ENCODE assay signal across 20 cellular contexts in the genomic region with DNA sequence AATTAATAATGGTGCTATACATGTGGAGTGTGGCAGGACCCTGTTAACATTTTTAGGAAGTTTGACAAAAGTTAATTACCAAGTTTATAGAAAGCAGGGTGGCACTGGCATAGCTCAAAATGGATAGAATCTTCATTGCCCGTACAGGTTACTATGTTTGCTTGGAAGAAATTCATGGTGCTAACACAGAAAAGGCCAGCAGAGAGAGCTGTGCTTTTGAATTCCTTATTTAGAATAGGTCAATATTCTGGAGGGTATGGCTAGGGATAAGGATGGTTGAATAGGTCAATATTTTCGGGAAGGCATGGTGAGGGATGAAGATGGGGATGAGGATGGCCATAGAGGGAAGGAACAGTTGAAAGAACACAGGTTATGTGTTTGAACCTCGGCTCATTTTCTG.
DNase-seq lines count a peak whose midpoint lies in the region; ATAC-seq and TF ChIP-seq lines count a peak whose summit lies in the region.
"Had no signal": no experiment of that assay in that cellular context is flagged by ENCODE, and none has a peak within 500 bp of the region (broad histone marks: within the 10 kb centered on the region; RNA-seq: fewer than 3 reads in every experiment).

No MANE protein-coding gene starts in this region.

- H3K4me3 Mint-ChIP-seq in HFFc6 = no peak overlapping the region
- no peak overlapping the region for H3K4me3 Mint-ChIP-seq in osteocyte (ENCODE audit: unreplicated experiment)

- no peak overlapping the region for H3K4me2 ChIP-seq in hepatocyte

- no peak overlapping the region for H2AFZ ChIP-seq in hepatocyte

- no peak overlapping the region for H3K27ac Mint-ChIP-seq in HFFc6
- no peak overlapping the region for H3K27ac Mint-ChIP-seq in osteocyte (ENCODE audit: unreplicated experiment)

- H3K4me1 Mint-ChIP-seq in HFFc6 (ENCODE audit: low read depth) = no peaks in the 10 kb centered on the region
- no peaks in the 10 kb centered on the region for H3K4me1 Mint-ChIP-seq in osteocyte (ENCODE audit: unreplicated experiment)

- DNase-seq in AG09319 (ENCODE audit: extremely low read depth, low read depth) = no peak
- no peak for DNase-seq in HFFc6
- peak; percentile 12 for DNase-seq in amniotic epithelial cell (ENCODE audit: low read depth)
- DNase-seq in hepatocyte (ENCODE audit: low spot score) = no peak
- no peak for DNase-seq in Kasumi-1 (lab: John Stamatoyannopoulos, UW)
- DNase-seq in Right ventricle myocardium inferior (ENCODE audit: missing footprints) = no peak
- DNase-seq in osteocyte (ENCODE audit: extremely low spot score, unreplicated experiment) = no peak
- DNase-seq: activated CD8-positive, alpha-beta memory T cell treated with anti-CD3 and anti-CD28 coated beads, Interleukin-2, amount 50 U/mL, for 48 hours; activated effector memory CD4-positive, alpha-beta T cell treated with anti-CD3 and anti-CD28 coated beads, Interleukin-2, amount 50 U/mL, for 16 hours; AML-193; effector memory CD4-positive, alpha-beta T cell; hypothalamus; NCI-H146; pancreas; stimulated activated CD4-positive, alpha-beta T cell treated with anti-CD3 and anti-CD28 coated beads, Interleukin-2, amount 100 ng/mL, for 24 hours; stimulated activated naive CD4-positive, alpha-beta T cell treated with Interleukin-2 at 50 U/mL for 16 hours; tibial artery had no signal

- H3K79me2 ChIP-seq in hepatocyte = no peaks in the 10 kb centered on the region

- TF ChIP-seq CTCF in AG09319 (IDR thresholded peaks at IDR 0.05; ENCODE audit: low read depth, low read length) (peak; percentile 12), HFFc6 (IDR thresholded peaks at IDR 0.05) (peak; percentile 38; the same call in 1 of the 2 replicates), hepatocyte (IDR thresholded peaks at IDR 0.05; ENCODE audit: poor library complexity) (peak; percentile 31), osteocyte (IDR thresholded peaks at IDR 0.05) (no peak)

- H3K36me3 Mint-ChIP-seq in HFFc6 (ENCODE audit: low read depth) (no peaks in the 10 kb centered on the region), osteocyte (ENCODE audit: unreplicated experiment) (no peaks in the 10 kb centered on the region)

- H3K4me1 ChIP-seq in hepatocyte (ENCODE audit: insufficient read depth) = no peaks in the 10 kb centered on the region
- H3K4me1 ChIP-seq: HAP-1, pancreas, tibial artery had no signal

- no peaks in the 10 kb centered on the region for H3K9me2 ChIP-seq in hepatocyte (replicated peaks; ENCODE audit: insufficient read depth)

- no peaks in the 10 kb centered on the region for H3K36me3 ChIP-seq in hepatocyte (replicated peaks; ENCODE audit: insufficient read depth, low read depth)
- H3K36me3 ChIP-seq: HAP-1, pancreas, tibial artery had no signal

- WGBS in hepatocyte (ENCODE audit: low lambda C conversion rate, missing lambda C conversion rate) = 90% methylated on average over 3 of the region's 3 CpGs

- H3K27me3 Mint-ChIP-seq in HFFc6 (ENCODE audit: insufficient read depth) (0 out of 2 replicates have a peak, but pooled peaks cover 2% of the 10 kb centered on the region), osteocyte (ENCODE audit: unreplicated experiment) (no peaks in the 10 kb centered on the region)

- no peaks in the 10 kb centered on the region for H3K9me3 ChIP-seq in hepatocyte (ENCODE audit: low read depth)
- H3K9me3 ChIP-seq: HAP-1, pancreas, tibial artery had no signal

- H3K4me3 ChIP-seq in hepatocyte = no peak overlapping the region
- H3K4me3 ChIP-seq: HAP-1, lung, pancreas, tibial artery had no signal

- no peaks in the 10 kb centered on the region for H3K9me3 Mint-ChIP-seq in HFFc6
- no peaks in the 10 kb centered on the region for H3K9me3 Mint-ChIP-seq in osteocyte (ENCODE audit: unreplicated experiment)

- intact Hi-C loops in Right ventricle myocardium inferior (cut with DNase I) = no loop called here

- H3K27me3 ChIP-seq in hepatocyte = no peaks in the 10 kb centered on the region
- H3K27me3 ChIP-seq: pancreas, tibial artery had no signal

- no peak overlapping the region for H3K27ac ChIP-seq in hepatocyte
- H3K27ac ChIP-seq: pancreas, tibial artery had no signal

- ATAC-seq in GM21529 (IDR thresholded peaks at IDR 0.05; ENCODE audit: unreplicated experiment) (no peak), Right ventricle myocardium inferior (no peak)
- ATAC-seq: pancreas had no signal

- no peaks in the 10 kb centered on the region for H4K20me1 ChIP-seq in hepatocyte (ENCODE audit: insufficient read depth, poor library complexity, severe bottlenecking)
